In genomic region chr7:151736403-151736909, GRCh38 we compare ENCODE assay signal across 9 cellular contexts.
DNase-seq lines count a peak whose midpoint lies in the region; ATAC-seq, FAIRE-seq and TF ChIP-seq lines count a peak whose summit lies in the region.
"Had no signal": no experiment of that assay in that cellular context is flagged by ENCODE, and none has a peak within 500 bp of the region (broad histone marks: within the 10 kb centered on the region; RNA-seq: fewer than 3 reads in every experiment).

No MANE protein-coding gene starts in this region.

- POLR2A ChIA-PET in PC-9 (lab: Charles Lee; ENCODE audit: unreplicated experiment) = interaction anchor here (0.5 to 0.9 kb wide), 4 partner anchors 9 to 185 kb away, joined by 3 to 18 read pairs (median 5); no protein-coding TSS in a partner anchor
- POLR2A ChIA-PET in CD8-positive, alpha-beta T cell (lab: Charles Lee) = no interaction called here

- BruUV-seq in PC-9 (replicated peaks; lab: Mats Ljungman, UMichigan) = no TSS peak

- H3K9me2 ChIP-seq in PC-9 (ENCODE audit: insufficient read depth) = no peaks in the 10 kb centered on the region

- peaks cover 33% of the 10 kb centered on the region for H3K4me1 Mint-ChIP-seq in HFFc6 (ENCODE audit: low read depth)
- peaks cover 35% of the 10 kb centered on the region for H3K4me1 Mint-ChIP-seq in neural crest cell
- H3K4me1 Mint-ChIP-seq in CD8-positive, alpha-beta T cell (ENCODE audit: low read depth) = no peaks in the 10 kb centered on the region

- CTCF ChIA-PET in PC-9 (lab: Charles Lee) = interaction anchor here (0.6 kb wide), 3 partner anchors 23 to 105 kb away, joined by 3 to 7 read pairs (median 3); no protein-coding TSS in a partner anchor
- CTCF ChIA-PET in CD8-positive, alpha-beta T cell (lab: Charles Lee) = no interaction called here

- ATAC-seq in CD8-positive, alpha-beta T cell = no peak
- ATAC-seq in GM18909 (IDR thresholded peaks at IDR 0.05; ENCODE audit: poor library complexity, unreplicated experiment) (no peak), GM18498 (IDR thresholded peaks at IDR 0.05; ENCODE audit: unreplicated experiment) (no peak)

- peak overlapping the region; percentile 26; the same call in 1 of the 2 replicates for H3K4me3 ChIP-seq in PC-9
- H3K4me3 ChIP-seq in esophagus (ENCODE audit: low read depth in 1 of 2, low read length in 2 of 2) = no peak overlapping the region
- no peak overlapping the region for H3K4me3 ChIP-seq in CD8-positive, alpha-beta T cell (ENCODE audit: low read depth, low read length)

- no peaks in the 10 kb centered on the region for H3K79me2 ChIP-seq in PC-9 (ENCODE audit: low read depth)

- H3K27me3 Mint-ChIP-seq in HFFc6 (ENCODE audit: insufficient read depth) (no peaks in the 10 kb centered on the region; the same call in 1 of the 2 replicates), neural crest cell (ENCODE audit: low read depth) (no peaks in the 10 kb centered on the region)
- no peaks in the 10 kb centered on the region for H3K27me3 Mint-ChIP-seq in CD8-positive, alpha-beta T cell (ENCODE audit: low read depth)

- H4K20me1 ChIP-seq in PC-9 (ENCODE audit: insufficient read depth) = no peaks in the 10 kb centered on the region

- H2AFZ ChIP-seq in PC-9 = no peak overlapping the region

- H3K27me3 ChIP-seq in PC-9 (ENCODE audit: insufficient read depth, low read depth) = no peaks in the 10 kb centered on the region
- H3K27me3 ChIP-seq in esophagus (ENCODE audit: control insufficient read depth in 1 of 2, insufficient read depth in 2 of 2, low read length in 2 of 2) = no peaks in the 10 kb centered on the region
- no peaks in the 10 kb centered on the region for H3K27me3 ChIP-seq in CD8-positive, alpha-beta T cell (ENCODE audit: insufficient read depth, low read length)
- H3K27me3 ChIP-seq: Peyer's patch had no signal

- DNase-seq in HFFc6 (peak; percentile 97), PC-9 (peak; percentile 90 to 94), neural crest cell (ENCODE audit: low read depth, low spot score) (peak; percentile 47), D721Med (ENCODE audit: insufficient read length, low spot score) (no peak)
- no peak for DNase-seq in CD8-positive, alpha-beta T cell

- H3F3A ChIP-seq in PC-9 (ENCODE audit: insufficient read depth, low read depth) = peaks cover 19% of the 10 kb centered on the region

- H3K4me3 Mint-ChIP-seq in HFFc6 = peak overlapping the region; percentile 84
- H3K4me3 Mint-ChIP-seq in neural crest cell = peak overlapping the region; percentile 70
- no peak overlapping the region for H3K4me3 Mint-ChIP-seq in CD8-positive, alpha-beta T cell

- no peak for FAIRE-seq in D721Med (lab: Jason Lieb, UNC)

- intact Hi-C loops in PC-9 (cut with micrococcal nuclease; ENCODE audit: unreplicated experiment) = loop anchor here (1.0 to 2.0 kb wide), 3 partner anchors 18 to 104 kb away; no protein-coding TSS in a partner anchor
- intact Hi-C loops in CD8-positive, alpha-beta T cell (cut with DNase I, micrococcal nuclease) = no loop called here

- no peaks in the 10 kb centered on the region for H3K36me3 ChIP-seq in PC-9 (ENCODE audit: low read depth)
- no peaks in the 10 kb centered on the region for H3K36me3 ChIP-seq in esophagus (ENCODE audit: control insufficient read depth in 2 of 2, insufficient read depth in 2 of 2, low read length in 1 of 2)
- no peaks in the 10 kb centered on the region for H3K36me3 ChIP-seq in CD8-positive, alpha-beta T cell (ENCODE audit: insufficient read depth, low read length)
- H3K36me3 ChIP-seq: Peyer's patch had no signal

- peak overlapping the region; percentile 89 for H3K27ac Mint-ChIP-seq in HFFc6
- H3K27ac Mint-ChIP-seq in neural crest cell (ENCODE audit: unreplicated experiment) = peak overlapping the region; percentile 68
- no peak overlapping the region for H3K27ac Mint-ChIP-seq in CD8-positive, alpha-beta T cell

- H3K4me1 ChIP-seq in PC-9 (replicated peaks; ENCODE audit: insufficient read depth) (peaks cover 29% of the 10 kb centered on the region), esophagus (ENCODE audit: control insufficient read depth in 2 of 2, insufficient read depth in 2 of 2, low read length in 1 of 2) (peaks cover 2 to 5% of the 10 kb centered on the region in 2 donors)
- H3K4me1 ChIP-seq in CD8-positive, alpha-beta T cell (ENCODE audit: insufficient read depth, low read length) = no peaks in the 10 kb centered on the region

- 12 to 23% methylated on average over 10 of the region's 10 CpGs for WGBS in esophagus, 2 donors

- H3K9me3 ChIP-seq in PC-9 (ENCODE audit: insufficient read depth, low read depth) (no peaks in the 10 kb centered on the region), esophagus (ENCODE audit: control insufficient read depth in 2 of 2, insufficient read depth in 1 of 2, low read depth in 1 of 2, low read length in 1 of 2) (no peaks in the 10 kb centered on the region)
- H3K9me3 ChIP-seq in CD8-positive, alpha-beta T cell (ENCODE audit: low read length) = no peaks in the 10 kb centered on the region
- H3K9me3 ChIP-seq: Peyer's patch had no signal

- TF ChIP-seq CTCF in HFFc6 (IDR thresholded peaks at IDR 0.05) = peak; percentile 75
- peak; percentile 58 for TF ChIP-seq CTCF in PC-9 (conservative IDR thresholded peaks at IDR 0.05)
- TF ChIP-seq CTCF in neural crest cell (conservative IDR thresholded peaks at IDR 0.05) = no peak
- TF ChIP-seq CTCF in CD8-positive, alpha-beta T cell (IDR thresholded peaks at IDR 0.05) = no peak
- TF ChIP-seq CTCF in D721Med (IDR thresholded peaks at IDR 0.05; ENCODE audit: insufficient read depth, missing control alignments) = no peak

- H3K36me3 Mint-ChIP-seq in HFFc6 (ENCODE audit: low read depth) (peaks cover 4% of the 10 kb centered on the region; the same call in 1 of the 2 replicates), neural crest cell (ENCODE audit: low read depth) (no peaks in the 10 kb centered on the region)
- no peaks in the 10 kb centered on the region for H3K36me3 Mint-ChIP-seq in CD8-positive, alpha-beta T cell

- H3K27ac ChIP-seq in PC-9 = peak overlapping the region; percentile 81
- peak overlapping the region; percentile 11 to 23 for H3K27ac ChIP-seq in esophagus (ENCODE audit: low read depth in 2 of 2, low read length in 1 of 2)
- no peak overlapping the region for H3K27ac ChIP-seq in CD8-positive, alpha-beta T cell (ENCODE audit: low read depth, low read length)

- no peaks in the 10 kb centered on the region for H3K9me3 Mint-ChIP-seq in HFFc6
- no peaks in the 10 kb centered on the region for H3K9me3 Mint-ChIP-seq in neural crest cell
- no peaks in the 10 kb centered on the region for H3K9me3 Mint-ChIP-seq in CD8-positive, alpha-beta T cell

- H3K4me2 ChIP-seq in PC-9 = peak overlapping the region; percentile 77

Comparison
In these comparisons a context has a peak if more than half of its experiments do, and no peak if none do; other contexts are left out.
1. DNase-seq: peak in HFFc6 (single experiment), PC-9 (2 of 2) and neural crest cell (single experiment); none in CD8-positive, alpha-beta T cell (0 of 7) and D721Med (single experiment).
2. CTCF ChIP-seq: peak in HFFc6 (single experiment) and PC-9 (single experiment); none in neural crest cell (single experiment), CD8-positive, alpha-beta T cell (single experiment) and D721Med (single experiment).